18 cellular contexts compared by ENCODE assay signal in the genomic region with DNA sequence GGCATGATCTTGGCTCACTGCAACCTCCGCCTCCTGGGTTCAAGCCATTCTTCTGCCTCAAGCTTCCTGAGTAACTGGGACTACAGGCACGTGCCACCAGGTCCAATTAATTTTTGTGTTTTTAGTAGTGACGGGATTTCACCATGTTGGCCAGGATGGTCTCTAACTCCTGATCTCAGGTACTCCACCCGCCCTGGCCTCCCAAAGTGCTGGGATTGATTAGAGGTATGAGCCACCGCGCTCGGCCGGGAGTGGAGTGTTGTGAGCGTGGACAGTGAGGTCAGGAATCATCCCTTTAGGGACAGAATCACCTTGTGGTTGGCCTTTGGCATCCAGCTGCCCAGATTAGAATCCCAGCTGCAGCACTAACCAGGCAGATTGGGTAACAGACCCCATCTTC.
"Had no signal": no experiment of that assay in that cellular context is flagged by ENCODE, and none has a peak within 500 bp of the region (broad histone marks: within the 10 kb centered on the region; RNA-seq: fewer than 3 reads in every experiment).

No MANE protein-coding gene starts in this region.

- H3K9me3 Mint-ChIP-seq: central memory CD8-positive, alpha-beta T cell had no signal

- H3K4me3 Mint-ChIP-seq: activated CD4-positive, alpha-beta T cell treated with anti-CD3 and anti-CD28 coated beads for 36 hours; activated naive CD8-positive, alpha-beta T cell; central memory CD8-positive, alpha-beta T cell had no signal

- ATAC-seq: activated CD4-positive, alpha-beta T cell treated with anti-CD3 and anti-CD28 coated beads for 36 hours; body of pancreas; esophagus mucosa; gastrocnemius medialis; left lobe of liver had no signal

- H3K36me3 Mint-ChIP-seq: activated naive CD8-positive, alpha-beta T cell had no signal

- H3K4me1 Mint-ChIP-seq: activated CD4-positive, alpha-beta T cell treated with anti-CD3 and anti-CD28 coated beads for 36 hours; central memory CD8-positive, alpha-beta T cell had no signal

- H3K4me3 ChIP-seq: body of pancreas, gastrocnemius medialis had no signal

- H3K27ac Mint-ChIP-seq: activated CD4-positive, alpha-beta T cell treated with anti-CD3 and anti-CD28 coated beads for 36 hours; activated naive CD8-positive, alpha-beta T cell had no signal

- H3K9me3 ChIP-seq: body of pancreas, gastrocnemius medialis had no signal

- H3K27me3 Mint-ChIP-seq: activated CD4-positive, alpha-beta T cell treated with anti-CD3 and anti-CD28 coated beads for 36 hours; activated naive CD8-positive, alpha-beta T cell; central memory CD8-positive, alpha-beta T cell had no signal

- H3K27me3 ChIP-seq: body of pancreas, gastrocnemius medialis had no signal

- DNase-seq: activated CD4-positive, alpha-beta T cell treated with anti-CD3 and anti-CD28 coated beads for 36 hours; activated CD4-positive, alpha-beta T cell treated with anti-CD3 and anti-CD28 coated beads, Interleukin-2, amount 50 U/mL, for 48 hours; activated gamma-delta T cell; amygdala; body of pancreas; cortex of kidney; gastrocnemius medialis; head of caudate nucleus; kidney; mammary epithelial cell; stimulated activated CD4-positive, alpha-beta T cell treated with anti-CD3 and anti-CD28 coated beads, Interleukin-2, amount 100 ng/mL, for 48 hours; SW 1271; T-helper 2 cell; WERI-Rb-1 had no signal

- H3K27ac ChIP-seq: gastrocnemius medialis, WERI-Rb-1 had no signal
